In the genomic region with DNA sequence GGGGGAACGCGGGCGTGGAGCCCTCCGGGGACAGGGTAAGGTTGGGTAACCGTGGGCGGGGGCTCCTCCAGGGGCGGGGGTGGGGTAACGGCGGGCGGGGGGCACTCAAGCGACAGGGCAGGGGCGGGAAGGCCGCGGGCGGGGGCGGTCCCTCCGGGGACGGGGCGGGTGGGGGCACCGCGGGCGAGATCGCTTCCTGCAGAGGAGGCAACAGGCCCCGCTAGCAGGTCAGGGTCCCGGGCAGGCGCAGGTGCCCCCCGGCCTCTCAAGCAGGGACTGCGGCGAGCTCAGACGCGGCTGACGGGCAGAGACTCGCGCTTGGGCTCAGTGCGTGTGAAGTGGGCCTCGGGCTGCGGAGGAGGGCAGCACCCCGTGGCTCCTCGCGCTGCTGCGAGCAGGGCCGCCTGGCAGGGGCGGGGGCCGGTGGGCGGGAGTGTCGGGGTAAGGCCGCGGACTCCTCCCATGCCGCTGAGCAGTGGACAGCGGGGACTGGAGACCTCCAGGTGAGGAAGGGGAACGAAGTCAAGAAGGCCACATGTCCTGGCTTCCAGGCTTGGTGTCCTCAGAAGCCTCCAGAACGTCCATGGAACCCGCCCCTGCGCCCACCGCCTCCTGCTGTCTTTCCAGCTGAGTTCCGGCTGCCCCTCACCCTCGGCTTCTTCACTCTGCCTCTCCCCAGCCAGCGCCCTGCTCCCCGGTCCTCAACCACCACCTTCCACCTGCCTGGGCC, we compare ENCODE assay signal across 8 cellular contexts. TPM values are rescaled to one million over a fixed set of nuclear protein-coding genes. Genes with fewer than 3 reads are reported as not detected.
A peak's percentile ranks its signal among the peaks of the same experiment; 100 is the strongest.
DNase-seq lines count a peak whose midpoint lies in the region; ATAC-seq and TF ChIP-seq lines count a peak whose summit lies in the region.

No MANE protein-coding gene starts in this region.

- TF ChIP-seq EP300 in upper lobe of left lung (IDR thresholded peaks at IDR 0.05): no peak

- H3K9me3 ChIP-seq in parathyroid adenoma (ENCODE audit: control insufficient read depth, low read length): no peaks in the 10 kb centered on the region
- no peaks in the 10 kb centered on the region for H3K9me3 ChIP-seq in upper lobe of left lung

- H3K79me2 ChIP-seq in parathyroid adenoma: peaks cover 18% of the 10 kb centered on the region

- TF ChIP-seq CTCF in 22Rv1 (IDR thresholded peaks at IDR 0.05) (no peak), parathyroid adenoma (IDR thresholded peaks at IDR 0.05) (no peak), upper lobe of left lung (IDR thresholded peaks at IDR 0.05) (no peak)

- peaks cover 65% of the 10 kb centered on the region for H3K4me1 Mint-ChIP-seq in activated naive CD4-positive, alpha-beta T cell treated with anti-CD3 and anti-CD28 coated beads, Interleukin-2, amount 50 U/mL, for 24 hours

- peaks cover 7% of the 10 kb centered on the region for H3K36me3 Mint-ChIP-seq in activated naive CD4-positive, alpha-beta T cell treated with anti-CD3 and anti-CD28 coated beads, Interleukin-2, amount 50 U/mL, for 24 hours

- H3K4me1 ChIP-seq in parathyroid adenoma (peaks cover 3% of the 10 kb centered on the region), upper lobe of left lung (peaks cover 40 to 65% (median 52%) of the 10 kb centered on the region in 4 donors)

- peak; percentile 49 for DNase-seq in HT1080 (ENCODE audit: low read depth)
- peak; percentile 89 for DNase-seq in Right ventricle myocardium inferior (ENCODE audit: missing footprints)
- DNase-seq in upper lobe of left lung: peak; percentile 86 to 95

- peak; percentile 21 for ATAC-seq in GM18498 (IDR thresholded peaks at IDR 0.05; ENCODE audit: unreplicated experiment)
- peak; percentile 73 for ATAC-seq in Right ventricle myocardium inferior
- ATAC-seq in upper lobe of left lung (ENCODE audit: low FRiP score in 2 of 2): peak; percentile 82 to 83

- H3K4me2 ChIP-seq in parathyroid adenoma (ENCODE audit: low read length): peak overlapping the region; percentile 91

- no peaks in the 10 kb centered on the region for H3K9me3 Mint-ChIP-seq in activated naive CD4-positive, alpha-beta T cell treated with anti-CD3 and anti-CD28 coated beads, Interleukin-2, amount 50 U/mL, for 24 hours

- peak overlapping the region; percentile 76 for H3K27ac ChIP-seq in 22Rv1
- H3K27ac ChIP-seq in parathyroid adenoma: peak overlapping the region; percentile 19
- peak overlapping the region; percentile 94 to 99 (median 96) for H3K27ac ChIP-seq in upper lobe of left lung

- 1% methylated on average over 9 to 10 of the region's 59 CpGs for WGBS in upper lobe of left lung, 2 donors

- intact Hi-C loops in Right ventricle myocardium inferior (cut with DNase I): loop anchor here (2.0 kb wide), 2 partner anchors 33 to 113 kb away; partner anchors contain the start of gene NADK

- H3K4me3 ChIP-seq in parathyroid adenoma (ENCODE audit: low read depth, low read length) (peak overlapping the region; percentile 69), upper lobe of left lung (peak overlapping the region; percentile 68 to 96 (median 90))

- H2AFZ ChIP-seq in parathyroid adenoma: peak overlapping the region; percentile 79

- H3K27me3 ChIP-seq in parathyroid adenoma (ENCODE audit: control insufficient read depth, insufficient read depth, low read length): no peaks in the 10 kb centered on the region
- no peaks in the 10 kb centered on the region for H3K27me3 ChIP-seq in upper lobe of left lung

- H3K4me3 Mint-ChIP-seq in activated naive CD4-positive, alpha-beta T cell treated with anti-CD3 and anti-CD28 coated beads, Interleukin-2, amount 50 U/mL, for 24 hours: peak overlapping the region; percentile 88

- H3K27me3 Mint-ChIP-seq in activated naive CD4-positive, alpha-beta T cell treated with anti-CD3 and anti-CD28 coated beads, Interleukin-2, amount 50 U/mL, for 24 hours: no peaks in the 10 kb centered on the region

- H3K27ac Mint-ChIP-seq in activated naive CD4-positive, alpha-beta T cell treated with anti-CD3 and anti-CD28 coated beads, Interleukin-2, amount 50 U/mL, for 24 hours: peak overlapping the region; percentile 95

- no peaks in the 10 kb centered on the region for H3K36me3 ChIP-seq in parathyroid adenoma (ENCODE audit: control insufficient read depth, insufficient read depth, low read length)
- no peaks in the 10 kb centered on the region for H3K36me3 ChIP-seq in upper lobe of left lung

- peak; percentile 39 for TF ChIP-seq POLR2A in Raji (IDR thresholded peaks at IDR 0.05; ENCODE audit: insufficient read depth, low read depth, low read length)
- peak in 1 of 4 donors; percentile 18 for TF ChIP-seq POLR2A in upper lobe of left lung (IDR thresholded peaks at IDR 0.05)

- no peak overlapping the region for H3K9ac ChIP-seq in parathyroid adenoma

RNA-seq across cellular contexts. Expression of gene GNB1, which starts 0.6 kb away (rescaled TPM):
- 57.4 and 74.5 TPM in 2 replicates for total RNA-seq in HT1080 (2014; rRNA removed; shearing (Covaris generic))
- 308 and 321 TPM in 2 replicates for polyA plus RNA-seq in HT1080 (2015; cell fraction: cytosol; rRNA removed)
- polyA plus RNA-seq in HT1080 (2015; cell fraction: nucleus; rRNA removed): 152 and 153 TPM in 2 replicates
- 182 TPM for total RNA-seq in Right ventricle myocardium inferior
- total RNA-seq in upper lobe of left lung: 100 to 1,000 TPM; 126 to 386 (median 173) TPM

RNA-seq across cellular contexts. Expression of gene CALML6, which starts 23.5 kb away (rescaled TPM):
- not detected in 2 replicates for total RNA-seq in HT1080 (2014; rRNA removed; shearing (Covaris generic))
- polyA plus RNA-seq in HT1080 (2015; cell fraction: cytosol; rRNA removed): not detected in 2 replicates
- polyA plus RNA-seq in HT1080 (2015; cell fraction: nucleus; rRNA removed): 0.18 TPM in 1 of 2 replicates, not detected in the other
- total RNA-seq in Right ventricle myocardium inferior: not detected
- total RNA-seq in upper lobe of left lung: under 1 TPM in 3 of 6 donors, not detected in 3; 0.37 to 0.57 (median 0.39) TPM

RNA-seq across cellular contexts. Expression of gene TMEM52, which starts 27.6 kb away (rescaled TPM):
- total RNA-seq in HT1080 (2014; rRNA removed; shearing (Covaris generic)): 0.30 and 0.69 TPM in 2 replicates
- 0.37 and 0.45 TPM in 2 replicates for polyA plus RNA-seq in HT1080 (2015; cell fraction: cytosol; rRNA removed)
- 0.40 and 0.48 TPM in 2 replicates for polyA plus RNA-seq in HT1080 (2015; cell fraction: nucleus; rRNA removed)
- total RNA-seq in Right ventricle myocardium inferior (1.2 TPM), upper lobe of left lung (1 to 10 TPM in 4 of 6 donors, under 1 TPM in 1, not detected in 1; 0.59 to 3.8 (median 2.7) TPM)

Comparison
In these comparisons a context has a peak if more than half of its experiments do, and no peak if none do; other contexts are left out.
1. Peak in every context shown above with its lines: DNase-seq, ATAC-seq, H3K4me3 ChIP-seq and H3K27ac ChIP-seq.
2. H3K27ac ChIP-seq: peak in every context shown above with its lines; median percentile 96 in upper lobe of left lung; 76 in 22Rv1; 19 in parathyroid adenoma.
3. ATAC-seq: peak in every context shown above with its lines; median percentile 82 in upper lobe of left lung; 73 in Right ventricle myocardium inferior; 21 in GM18498.